Comparison of ENCODE assay signal across 14 cellular contexts in the genomic region with DNA sequence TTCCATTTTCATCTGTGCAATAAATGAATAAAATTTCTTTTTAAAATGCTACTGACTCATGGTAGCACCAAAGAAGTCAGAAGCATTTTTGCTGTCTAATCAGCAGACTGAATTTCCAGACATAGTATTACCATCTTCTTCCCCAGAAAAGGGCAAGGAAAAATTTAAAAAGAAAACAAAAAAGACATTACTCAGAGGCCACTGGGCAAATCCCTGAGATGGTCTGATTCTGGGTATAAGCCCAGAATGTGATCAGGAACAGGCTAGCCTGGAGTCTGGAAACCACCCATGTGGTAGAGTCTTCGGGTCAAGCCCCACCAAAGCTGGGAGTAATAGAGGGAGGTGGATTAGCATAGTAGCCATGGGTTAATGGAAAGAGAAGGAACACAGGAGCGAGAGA.
"Had no signal": no experiment of that assay in that cellular context is flagged by ENCODE, and none has a peak within 500 bp of the region (broad histone marks: within the 10 kb centered on the region; RNA-seq: fewer than 3 reads in every experiment).

No MANE protein-coding gene starts in this region.

- H3K36me3 ChIP-seq: gastroesophageal sphincter, heart left ventricle, tibial artery had no signal

- DNase-seq: activated CD4-positive, alpha-beta T cell treated with anti-CD3 and anti-CD28 coated beads, Interleukin-2, amount 50 U/mL, for 48 hours; activated gamma-delta T cell treated with Interleukin-2 at 50 U/mL for 16 hours; activated naive CD8-positive, alpha-beta T cell treated with anti-CD3 and anti-CD28 coated beads for 36 hours; erythroblast; heart left ventricle; left ventricle myocardium superior; psoas muscle; right cardiac atrium; stimulated activated CD4-positive, alpha-beta T cell treated with anti-CD3 and anti-CD28 coated beads, Interleukin-2, amount 100 ng/mL, for 24 hours; stimulated activated naive CD4-positive, alpha-beta T cell treated with Interleukin-2 at 50 U/mL for 16 hours; substantia nigra; tibial artery had no signal

- ATAC-seq: gastroesophageal sphincter, heart left ventricle, left ventricle myocardium superior, psoas muscle, right cardiac atrium had no signal

- H3K27ac ChIP-seq: coronary artery, gastroesophageal sphincter, heart left ventricle, psoas muscle, tibial artery had no signal

- H3K27me3 ChIP-seq: gastroesophageal sphincter, heart left ventricle, tibial artery had no signal

- H3K4me1 ChIP-seq: tibial artery had no signal

- H3K4me3 ChIP-seq: coronary artery, gastroesophageal sphincter, heart left ventricle, psoas muscle, tibial artery had no signal

- H3K9me3 ChIP-seq: gastroesophageal sphincter, tibial artery had no signal
